8 cellular contexts compared by ENCODE assay signal in the genomic region with DNA sequence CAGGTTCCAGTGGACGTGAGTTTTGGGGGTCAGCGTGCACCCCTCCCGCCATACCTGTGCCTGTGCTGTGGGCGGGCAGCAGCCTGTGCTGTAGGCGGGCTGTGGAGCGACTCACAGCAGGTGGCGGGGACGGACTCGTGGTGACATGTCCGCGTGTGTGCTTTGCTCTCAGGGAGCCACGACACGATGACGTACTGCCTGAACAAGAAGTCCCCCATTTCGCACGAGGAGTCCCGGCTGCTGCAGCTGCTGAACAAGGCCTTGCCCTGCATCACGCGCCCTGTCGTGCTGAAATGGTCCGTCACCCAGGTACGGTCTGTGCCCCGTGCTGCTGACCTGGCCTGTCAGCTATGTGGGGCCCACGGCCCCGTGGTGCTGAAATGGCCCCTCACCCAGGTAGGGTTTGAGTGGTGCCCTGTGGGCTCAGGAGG.
"Had no signal": no experiment of that assay in that cellular context is flagged by ENCODE, and none has a peak within 500 bp of the region (broad histone marks: within the 10 kb centered on the region; RNA-seq: fewer than 3 reads in every experiment).

No MANE protein-coding gene starts in this region.

- H3K27me3 ChIP-seq: body of pancreas, thyroid gland had no signal

- ATAC-seq: body of pancreas had no signal

- H3K4me3 ChIP-seq: body of pancreas, skin epidermis, thyroid gland had no signal

- H3K27ac ChIP-seq: body of pancreas, skin epidermis, thyroid gland, VCaP had no signal

- DNase-seq: activated CD4-positive, alpha-beta T cell treated with anti-CD3 and anti-CD28 coated beads for 4 hours; activated effector memory CD4-positive, alpha-beta T cell treated with Interleukin-2 at 50 U/mL for 16 hours; activated T-cell treated with anti-CD3 and anti-CD28 coated beads, Interleukin-2, amount 50 U/mL, for 24 hours; hippocampal formation; thyroid gland had no signal

- H3K4me1 ChIP-seq: body of pancreas, thyroid gland had no signal

- H3K9me3 ChIP-seq: body of pancreas, thyroid gland had no signal

- H3K36me3 ChIP-seq: thyroid gland had no signal
